Comparison of ENCODE assay signal across 9 cellular contexts in genomic region chr1:161523041-161523816, GRCh38. TPM values are rescaled to one million over a fixed set of nuclear protein-coding genes. Genes with fewer than 3 reads are reported as not detected.
DNase-seq lines count a peak whose midpoint lies in the region; ATAC-seq and TF ChIP-seq lines count a peak whose summit lies in the region.
"Not testable (repeated sequence)": the region's sequence is repeated elsewhere in the genome, so short reads cannot be mapped to it uniquely, and the experiment has no call there.
"Had no signal": no experiment of that assay in that cellular context is flagged by ENCODE, and none has a peak within 500 bp of the region (broad histone marks: within the 10 kb centered on the region; RNA-seq: fewer than 3 reads in every experiment).

No MANE protein-coding gene starts in this region.

- TF ChIP-seq CTCF in activated CD8-positive, alpha-beta T cell treated with anti-CD3 and anti-CD28 coated beads for 36 hours (IDR thresholded peaks at IDR 0.05); neural crest cell (conservative IDR thresholded peaks at IDR 0.05); type B pancreatic cell (conservative IDR thresholded peaks at IDR 0.05): not testable (repeated sequence)

- peak; percentile 47 for DNase-seq in NCI-H82 (lab: John Stamatoyannopoulos, UW)
- not testable (repeated sequence) for DNase-seq in activated CD8-positive, alpha-beta T cell treated with anti-CD3 and anti-CD28 coated beads for 36 hours; central memory CD8-positive, alpha-beta T cell (ENCODE audit: low spot score in 2 of 2); iPS DF 6.9 (ENCODE audit: low read depth, low spot score); neural crest cell (ENCODE audit: low read depth, low spot score); type B pancreatic cell (ENCODE audit: extremely low spot score, unreplicated experiment)

- not testable (repeated sequence) for H3K4me1 Mint-ChIP-seq in activated CD8-positive, alpha-beta T cell treated with anti-CD3 and anti-CD28 coated beads for 36 hours (ENCODE audit: low read depth); central memory CD8-positive, alpha-beta T cell; neural crest cell; type B pancreatic cell (ENCODE audit: unreplicated experiment)

- H3K4me3 ChIP-seq in iPS DF 6.9 (ENCODE audit: low read length): peak overlapping the region; percentile 24; the same call in 1 of the 2 replicates

- H3K9me3 ChIP-seq in iPS DF 6.9 (ENCODE audit: control insufficient read depth, insufficient read depth, low read length): not testable (repeated sequence)

- ATAC-seq in GM18505 (IDR thresholded peaks at IDR 0.05; ENCODE audit: unreplicated experiment) (peak; percentile 16), HG02759 (IDR thresholded peaks at IDR 0.05; ENCODE audit: unreplicated experiment) (peak; percentile 7)
- peak; percentile 8 for ATAC-seq in activated CD8-positive, alpha-beta T cell treated with anti-CD3 and anti-CD28 coated beads for 36 hours
- not testable (repeated sequence) for ATAC-seq in central memory CD8-positive, alpha-beta T cell (replicated peaks; ENCODE audit: extremely low read depth, poor library complexity, severe bottlenecking)

- H3K4me1 ChIP-seq in iPS DF 6.9 (ENCODE audit: control insufficient read depth, insufficient read depth, low read length): not testable (repeated sequence)

- H3K27ac ChIP-seq in iPS DF 6.9 (ENCODE audit: low read length): not testable (repeated sequence)

- intact Hi-C loops in activated CD8-positive, alpha-beta T cell treated with anti-CD3 and anti-CD28 coated beads for 36 hours (cut with micrococcal nuclease): not testable (repeated sequence)

- H3K27me3 ChIP-seq in iPS DF 6.9 (ENCODE audit: control insufficient read depth, insufficient read depth, low read length): not testable (repeated sequence)

- not testable (repeated sequence) for H3K36me3 Mint-ChIP-seq in activated CD8-positive, alpha-beta T cell treated with anti-CD3 and anti-CD28 coated beads for 36 hours (ENCODE audit: low read depth); neural crest cell (ENCODE audit: low read depth); type B pancreatic cell
- peaks cover 22% of the 10 kb centered on the region for H3K36me3 Mint-ChIP-seq in central memory CD8-positive, alpha-beta T cell (ENCODE audit: insufficient read depth)

- not testable (repeated sequence) for H3K27me3 Mint-ChIP-seq in activated CD8-positive, alpha-beta T cell treated with anti-CD3 and anti-CD28 coated beads for 36 hours; central memory CD8-positive, alpha-beta T cell
- H3K27me3 Mint-ChIP-seq in neural crest cell (ENCODE audit: low read depth) (peaks cover 90% of the 10 kb centered on the region), type B pancreatic cell (peaks cover 66% of the 10 kb centered on the region)

- not testable (repeated sequence) for H3K9me3 Mint-ChIP-seq in activated CD8-positive, alpha-beta T cell treated with anti-CD3 and anti-CD28 coated beads for 36 hours; central memory CD8-positive, alpha-beta T cell; neural crest cell; type B pancreatic cell

- CTCF ChIA-PET in activated CD8-positive, alpha-beta T cell treated with anti-CD3 and anti-CD28 coated beads for 36 hours (lab: Charles Lee): interaction anchor here (1.0 kb wide), 1 partner anchor 9 kb away, joined by 6 read pairs; no protein-coding TSS in a partner anchor

- peak overlapping the region; percentile 74 for H3K27ac Mint-ChIP-seq in activated CD8-positive, alpha-beta T cell treated with anti-CD3 and anti-CD28 coated beads for 36 hours
- H3K27ac Mint-ChIP-seq in central memory CD8-positive, alpha-beta T cell (ENCODE audit: low read depth): peak overlapping the region; percentile 99
- H3K27ac Mint-ChIP-seq in neural crest cell (ENCODE audit: unreplicated experiment): peak overlapping the region; percentile 73
- peak overlapping the region; percentile 94 for H3K27ac Mint-ChIP-seq in type B pancreatic cell

- no CpG with 5 or more reads among the region's 20 CpGs for WGBS in iPS DF 6.9 (ENCODE audit: insufficient coverage, insufficient read length)

- TF ChIP-seq POLR2A in GM18505 (IDR thresholded peaks at IDR 0.05; ENCODE audit: borderline replicate concordance, extremely low read depth, insufficient read depth, insufficient read length): not testable (repeated sequence)

- not testable (repeated sequence) for H3K36me3 ChIP-seq in iPS DF 6.9 (ENCODE audit: control insufficient read depth, insufficient read depth, low read length)

- POLR2A ChIA-PET in activated CD8-positive, alpha-beta T cell treated with anti-CD3 and anti-CD28 coated beads for 36 hours (lab: Charles Lee): interaction anchor here (0.6 kb wide), 1 partner anchor 32 kb away, joined by 3 read pairs; no protein-coding TSS in a partner anchor

- H3K4me3 Mint-ChIP-seq in activated CD8-positive, alpha-beta T cell treated with anti-CD3 and anti-CD28 coated beads for 36 hours: peak overlapping the region; percentile 79
- peak overlapping the region; percentile 82 for H3K4me3 Mint-ChIP-seq in central memory CD8-positive, alpha-beta T cell
- H3K4me3 Mint-ChIP-seq in neural crest cell: peak overlapping the region; percentile 95
- H3K4me3 Mint-ChIP-seq in type B pancreatic cell: peak overlapping the region; percentile 91

RNA-seq across cellular contexts. Expression of gene HSPA6, which starts 1.1 kb away (rescaled TPM):
- total RNA-seq in activated CD8-positive, alpha-beta T cell treated with anti-CD3 and anti-CD28 coated beads for 36 hours: under 1 TPM; 0.36 to 0.45 TPM
- total RNA-seq in neural crest cell (not detected in 2 replicates), type B pancreatic cell (ENCODE audit: low replicate concordance) (0.77 and 1.0 TPM in 2 replicates)

RNA-seq across cellular contexts. Expression of gene FCGR2A, which starts 18.0 kb away (rescaled TPM):
- total RNA-seq in activated CD8-positive, alpha-beta T cell treated with anti-CD3 and anti-CD28 coated beads for 36 hours: not detected
- total RNA-seq in neural crest cell (not detected in 2 replicates), type B pancreatic cell (ENCODE audit: low replicate concordance) (0.62 and 2.1 TPM in 2 replicates)

RNA-seq across cellular contexts. Expression of gene FCGR3A, which starts 26.4 kb away (rescaled TPM):
- total RNA-seq in activated CD8-positive, alpha-beta T cell treated with anti-CD3 and anti-CD28 coated beads for 36 hours: under 1 TPM; 0.27 to 0.36 TPM
- not detected in 2 replicates for total RNA-seq in neural crest cell
- total RNA-seq in type B pancreatic cell (ENCODE audit: low replicate concordance): 0.17 TPM in 1 of 2 replicates, not detected in the other
- total RNA-seq: renal cortical epithelial cell had no signal
